9 cellular contexts compared by ENCODE assay signal in genomic region chr12:90253674-90254181, GRCh38.
DNase-seq lines count a peak whose midpoint lies in the region; ATAC-seq and TF ChIP-seq lines count a peak whose summit lies in the region.
"Had no signal": no experiment of that assay in that cellular context is flagged by ENCODE, and none has a peak within 500 bp of the region (broad histone marks: within the 10 kb centered on the region; RNA-seq: fewer than 3 reads in every experiment).

No MANE protein-coding gene starts in this region.

- intact Hi-C loops in OCI-LY7 (cut with micrococcal nuclease; ENCODE audit: unreplicated experiment) = loop anchor here (10.0 kb wide), 1 partner anchor 709 kb away; no protein-coding TSS in a partner anchor

- no TSS peak for BruUV-seq in OCI-LY7 (replicated peaks; lab: Mats Ljungman, UMichigan)

- H3K27ac ChIP-seq in OCI-LY7 (ENCODE audit: low read depth, low read length, poor library complexity, severe bottlenecking) = no peak overlapping the region
- H3K27ac ChIP-seq in cardiac muscle cell = no peak overlapping the region
- H3K27ac ChIP-seq in skeletal muscle tissue (ENCODE audit: low read depth, low read length) = peak overlapping the region; percentile 87
- H3K27ac ChIP-seq: vagina had no signal

- H3K9me3 ChIP-seq in OCI-LY7 (ENCODE audit: low read length) (no peaks in the 10 kb centered on the region), cardiac muscle cell (ENCODE audit: low read depth) (no peaks in the 10 kb centered on the region), skeletal muscle tissue (ENCODE audit: control insufficient read depth in 3 of 3, low read length in 3 of 3) (no peaks in the 10 kb centered on the region)
- H3K9me3 ChIP-seq: vagina had no signal

- CTCF ChIA-PET in OCI-LY7 (lab: Charles Lee; ENCODE audit: unreplicated experiment) = no interaction called here

- H3K4me3 ChIP-seq in OCI-LY7 (ENCODE audit: low read depth, low read length, poor library complexity, severe bottlenecking) (no peak overlapping the region), cardiac muscle cell (no peak overlapping the region), skeletal muscle tissue (ENCODE audit: low read length in 3 of 3) (peak overlapping the region; percentile 2 to 30 (median 24))
- H3K4me3 ChIP-seq: vagina had no signal

- DNase-seq in DMS153 treated with DMSO at 0.1 percent for 48 hours (lab: John Stamatoyannopoulos, UW; ENCODE audit: unreplicated experiment) = peak; percentile 55
- DNase-seq in OCI-LY7 (ENCODE audit: low spot score) = peak; percentile 76
- DNase-seq in activated gamma-delta T cell treated with anti-CD3 and anti-CD28 coated beads, Interleukin-2, amount 50 U/mL, for 16 hours (ENCODE audit: low read depth) = peak; percentile 0
- DNase-seq in cardiac muscle cell (ENCODE audit: low read depth in 1 of 2, low spot score in 1 of 2) = peak; percentile 2 to 89
- DNase-seq in DMS114 treated with DMSO at 0.1 percent for 48 hours (lab: John Stamatoyannopoulos, UW; ENCODE audit: unreplicated experiment) = no peak

- peak; percentile 59 for TF ChIP-seq CTCF in OCI-LY7 (conservative IDR thresholded peaks at IDR 0.05; ENCODE audit: low read length)
- peak; percentile 38 for TF ChIP-seq CTCF in cardiac muscle cell (IDR thresholded peaks at IDR 0.05; ENCODE audit: low read depth, low read length)

- POLR2A ChIA-PET in OCI-LY7 (lab: Charles Lee) = interaction anchor here (0.6 kb wide), 1 partner anchor 101 kb away, joined by 4 read pairs; no protein-coding TSS in a partner anchor

- H4K20me1 ChIP-seq in OCI-LY7 (ENCODE audit: insufficient read depth, low read length) = no peaks in the 10 kb centered on the region

- H3K36me3 ChIP-seq in OCI-LY7 (ENCODE audit: insufficient read depth, low read length) (no peaks in the 10 kb centered on the region), cardiac muscle cell (no peaks in the 10 kb centered on the region), skeletal muscle tissue (ENCODE audit: control insufficient read depth in 3 of 3, insufficient read depth in 3 of 3, low read length in 3 of 3) (no peaks in the 10 kb centered on the region)
- H3K36me3 ChIP-seq: vagina had no signal

- no peaks in the 10 kb centered on the region for H3K79me2 ChIP-seq in OCI-LY7 (ENCODE audit: insufficient read depth, low read depth, low read length)

- ATAC-seq in GM19395 (IDR thresholded peaks at IDR 0.05; ENCODE audit: unreplicated experiment) (peak; percentile 100), HG03354 (IDR thresholded peaks at IDR 0.05; ENCODE audit: poor library complexity, severe bottlenecking, unreplicated experiment) (peak; percentile 100)

- peak overlapping the region; percentile 21; the same call in 1 of the 2 replicates for H3K4me2 ChIP-seq in OCI-LY7 (ENCODE audit: low read length)

- H3K9me2 ChIP-seq in OCI-LY7 (ENCODE audit: insufficient read depth, low read length) = no peaks in the 10 kb centered on the region

- peak overlapping the region in 2 of 3 donors; percentile 27 to 42 for H3K9ac ChIP-seq in skeletal muscle tissue (ENCODE audit: low read depth in 1 of 3, low read length in 3 of 3)

- no peak overlapping the region for H2AFZ ChIP-seq in OCI-LY7 (ENCODE audit: low read length)

- H3K27me3 ChIP-seq in cardiac muscle cell = no peaks in the 10 kb centered on the region
- no peaks in the 10 kb centered on the region for H3K27me3 ChIP-seq in skeletal muscle tissue (ENCODE audit: control insufficient read depth in 3 of 3, insufficient read depth in 3 of 3, low read length in 3 of 3)
- H3K27me3 ChIP-seq: vagina had no signal

- H3K4me1 ChIP-seq in OCI-LY7 (ENCODE audit: insufficient read depth, low read length, poor library complexity, severe bottlenecking) (peaks cover 10% of the 10 kb centered on the region), cardiac muscle cell (ENCODE audit: low read depth) (no peaks in the 10 kb centered on the region), skeletal muscle tissue (ENCODE audit: control insufficient read depth in 3 of 3, insufficient read depth in 3 of 3, low read length in 3 of 3) (peaks cover 16 to 29% (median 20%) of the 10 kb centered on the region in 3 donors)

Comparison
In these comparisons a context has a peak if more than half of its experiments do, and no peak if none do; other contexts are left out.
1. H3K4me3 ChIP-seq: peak in skeletal muscle tissue (3 of 3); none in OCI-LY7 (single experiment) and cardiac muscle cell (single experiment).